ENCODE assay signal across 9 cellular contexts in the genomic region with DNA sequence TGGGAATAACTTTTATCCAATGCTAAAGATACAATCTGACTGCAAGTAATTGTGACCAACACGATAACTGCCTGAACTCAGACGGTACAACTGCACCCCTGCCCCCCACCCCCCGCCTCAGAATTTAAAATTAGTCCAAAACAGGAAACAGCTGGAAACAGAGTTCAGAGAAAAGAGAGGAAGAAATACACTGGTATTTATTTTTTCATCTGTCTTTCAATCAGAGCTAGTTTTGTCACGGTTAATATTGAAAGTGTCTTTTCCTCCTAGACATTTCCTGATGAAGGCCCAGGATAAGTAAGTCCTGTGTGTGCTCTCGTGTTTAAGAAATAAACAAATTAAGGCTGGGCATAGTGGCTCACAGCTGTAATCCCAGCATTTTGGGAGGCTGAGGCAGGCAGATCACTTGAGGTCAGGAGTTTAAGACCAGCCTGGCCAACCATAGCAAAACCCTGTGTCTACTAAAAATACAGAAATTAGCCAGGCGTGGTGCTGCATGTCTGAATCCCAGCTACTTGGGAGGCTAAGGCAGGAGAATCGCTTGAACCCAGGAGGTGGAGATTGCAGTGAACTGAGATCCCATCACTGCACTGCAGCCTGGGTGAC. TPM values are rescaled to one million over a fixed set of nuclear protein-coding genes. Genes with fewer than 3 reads are reported as not detected.
DNase-seq lines count a peak whose midpoint lies in the region; ATAC-seq and TF ChIP-seq lines count a peak whose summit lies in the region.
"Had no signal": no experiment of that assay in that cellular context is flagged by ENCODE, and none has a peak within 500 bp of the region (broad histone marks: within the 10 kb centered on the region; RNA-seq: fewer than 3 reads in every experiment).

No MANE protein-coding gene starts in this region.

- H3K4me1 ChIP-seq in DOHH2 (ENCODE audit: control insufficient read depth, low read length) (peaks cover 47% of the 10 kb centered on the region), prostate gland (replicated peaks) (peaks cover 49% of the 10 kb centered on the region), breast epithelium (peaks cover 25 to 38% of the 10 kb centered on the region in 2 donors)

- peaks cover 8% of the 10 kb centered on the region; the same call in 1 of the 2 replicates for H3F3A ChIP-seq in DOHH2 (ENCODE audit: control insufficient read depth, insufficient read depth)

- in situ Hi-C loops in KBM-7 (cut with MboI; ENCODE audit: low pct_unique_long_range_greater_than_20kb, low sequenced_read_pairs): loop anchor here (25.0 kb wide), 1 partner anchor 351 kb away; a partner anchor contains a TSS

- H3K4me2 ChIP-seq in DOHH2 (ENCODE audit: low read length): peak overlapping the region; percentile 70

- intact Hi-C loops in dorsolateral prefrontal cortex (cut with DNase I): no loop called here
- intact Hi-C loops in prostate gland (cut with DNase I): no loop called here
- intact Hi-C loops in breast epithelium (cut with DNase I; ENCODE audit: low total_unique reads): no loop called here
- intact Hi-C loops in lower leg skin (cut with DNase I; ENCODE audit: low total_unique reads): no loop called here

- no peak for TF ChIP-seq CTCF in DOHH2 (IDR thresholded peaks at IDR 0.05; ENCODE audit: low read depth, low read length, poor library complexity, severe bottlenecking)
- no peak for TF ChIP-seq CTCF in dorsolateral prefrontal cortex (IDR thresholded peaks at IDR 0.05 in 54 of 56, conservative IDR thresholded peaks at IDR 0.05 in 2 of 56; ENCODE audit: low read depth in 1 of 56, partially characterized antibody in 56 of 56)
- no peak for TF ChIP-seq CTCF in prostate gland (IDR thresholded peaks at IDR 0.05)
- no peak for TF ChIP-seq CTCF in breast epithelium (IDR thresholded peaks at IDR 0.05)
- TF ChIP-seq CTCF in lower leg skin (IDR thresholded peaks at IDR 0.05): no peak

- ATAC-seq in GM21528 (IDR thresholded peaks at IDR 0.05; ENCODE audit: low FRiP score, unreplicated experiment) (no peak), HG02885 (IDR thresholded peaks at IDR 0.05; ENCODE audit: poor library complexity, unreplicated experiment) (no peak)

- H3K79me2 ChIP-seq in DOHH2 (ENCODE audit: control insufficient read depth, low read length): no peaks in the 10 kb centered on the region

- WGBS in prostate gland: 54% methylated on average over 7 of the region's 7 CpGs
- 35 to 43% methylated on average over 7 of the region's 7 CpGs for WGBS in lower leg skin, 2 donors

- H3K27me3 ChIP-seq in DOHH2 (ENCODE audit: control insufficient read depth, low read length) (no peaks in the 10 kb centered on the region), dorsolateral prefrontal cortex (no peaks in the 10 kb centered on the region), prostate gland (replicated peaks; ENCODE audit: insufficient read depth) (no peaks in the 10 kb centered on the region), breast epithelium (no peaks in the 10 kb centered on the region)

- DNase-seq in KBM-7 (peak; percentile 78), dorsolateral prefrontal cortex (peak in 1 of 10 donors; percentile 7), prostate gland (ENCODE audit: low spot score) (no peak), breast epithelium (ENCODE audit: low spot score in 2 of 2) (no peak), lower leg skin (ENCODE audit: low spot score in 2 of 2) (no peak)
- DNase-seq: NCI-H2171 treated with DMSO at 0.1 percent for 48 hours had no signal

- H3K27ac ChIP-seq in DOHH2 (ENCODE audit: low read depth, low read length) (peak overlapping the region; percentile 69), dorsolateral prefrontal cortex (peak overlapping the region; percentile 11 to 99 (median 97)), prostate gland (peak overlapping the region; percentile 69), breast epithelium (peak overlapping the region in 1 of 2 donors; percentile 30)

- TF ChIP-seq POLR2A in prostate gland (IDR thresholded peaks at IDR 0.05): no peak
- no peak for TF ChIP-seq POLR2A in breast epithelium (IDR thresholded peaks at IDR 0.05)
- TF ChIP-seq POLR2A in lower leg skin (IDR thresholded peaks at IDR 0.05): no peak

- H3K4me3 ChIP-seq in DOHH2 (ENCODE audit: low read length): peak overlapping the region; percentile 48
- peak overlapping the region in 8 of 59 donors; percentile 9 to 27 (median 18) for H3K4me3 ChIP-seq in dorsolateral prefrontal cortex
- H3K4me3 ChIP-seq in prostate gland: no peak overlapping the region
- H3K4me3 ChIP-seq in breast epithelium: no peak overlapping the region
- no peak overlapping the region for H3K4me3 ChIP-seq in lower leg skin (ENCODE audit: low read depth, poor library complexity, severe bottlenecking)

- H3K36me3 ChIP-seq in DOHH2 (ENCODE audit: control insufficient read depth, low read length) (no peaks in the 10 kb centered on the region), prostate gland (no peaks in the 10 kb centered on the region), breast epithelium (no peaks in the 10 kb centered on the region)

- no peaks in the 10 kb centered on the region for H3K9me3 ChIP-seq in DOHH2 (ENCODE audit: control insufficient read depth, insufficient read depth, low read length)
- H3K9me3 ChIP-seq in prostate gland: no peaks in the 10 kb centered on the region
- H3K9me3 ChIP-seq in breast epithelium: no peaks in the 10 kb centered on the region

- no peaks in the 10 kb centered on the region for H4K20me1 ChIP-seq in DOHH2 (ENCODE audit: control insufficient read depth, insufficient read depth, low read depth, low read length)

- H3K9me2 ChIP-seq in DOHH2 (replicated peaks; ENCODE audit: control insufficient read depth, low read length): no peaks in the 10 kb centered on the region

RNA-seq across cellular contexts. Expression of a gene that starts 21.5 kb away (rescaled TPM):
- total RNA-seq in dorsolateral prefrontal cortex (100 to 1,000 TPM in 2 of 120 experiments, 10 to 100 TPM in 118; 18.5 to 154 (median 56.4) TPM), prostate gland (100 to 1,000 TPM; 111 to 170 TPM), breast epithelium (10 to 100 TPM; 17.6 to 38.2 (median 37.4) TPM), lower leg skin (10 to 100 TPM; 33.7 to 42.3 (median 38.4) TPM)

RNA-seq across cellular contexts. Expression of a gene that starts 43.9 kb away (rescaled TPM):
- total RNA-seq in dorsolateral prefrontal cortex: 100 to 1,000 TPM in 21 of 120 experiments, 10 to 100 TPM in 99; 43.1 to 113 (median 90.4) TPM
- total RNA-seq in prostate gland: 10 to 100 TPM; 70.5 to 93.8 TPM
- total RNA-seq in breast epithelium: 100 to 1,000 TPM in 2 of 3 donors, 10 to 100 TPM in 1; 83.2 to 184 (median 101) TPM
- 10 to 100 TPM; 34.4 to 88.7 (median 52.6) TPM for total RNA-seq in lower leg skin

RNA-seq across cellular contexts. Expression of a gene that starts 45.5 kb away (rescaled TPM):
- total RNA-seq in dorsolateral prefrontal cortex (10 to 100 TPM in 2 of 120 experiments, 1 to 10 TPM in 118; 1.2 to 12.1 (median 4.6) TPM), prostate gland (not detected), breast epithelium (under 1 TPM in 1 of 3 donors, not detected in 2; 0.44 TPM), lower leg skin (not detected)
